17 cellular contexts compared by ENCODE assay signal in the genomic region with DNA sequence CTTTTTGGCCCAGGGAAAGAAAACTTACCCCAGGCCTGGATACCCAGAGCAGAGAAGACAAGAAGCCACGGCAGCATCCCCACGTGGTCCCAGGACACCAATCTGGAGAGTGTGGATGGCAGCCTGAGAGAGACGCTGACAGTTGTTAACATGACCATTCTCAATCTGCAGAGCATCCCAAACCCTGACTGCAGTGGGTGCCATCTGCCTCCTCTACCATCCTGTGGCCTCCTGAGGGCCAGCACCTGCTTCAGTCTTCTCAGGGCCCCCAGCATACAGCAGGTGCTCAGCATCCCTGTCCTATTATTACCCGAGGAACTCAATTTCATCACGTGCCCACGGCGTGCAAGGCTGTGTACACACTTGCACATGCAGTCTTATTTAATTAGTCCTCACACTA. TPM values are rescaled to one million over a fixed set of nuclear protein-coding genes. Genes with fewer than 3 reads are reported as not detected.
"Had no signal": no experiment of that assay in that cellular context is flagged by ENCODE, and none has a peak within 500 bp of the region (broad histone marks: within the 10 kb centered on the region; RNA-seq: fewer than 3 reads in every experiment).

No MANE protein-coding gene starts in this region.

- DNase-seq: activated naive CD4-positive, alpha-beta T cell treated with anti-CD3 and anti-CD28 coated beads, Interleukin-2, amount 50 U/mL, for 16 hours; adrenal gland; caudate nucleus; effector memory CD8-positive, alpha-beta T cell; immature natural killer cell; left colon; naive thymus-derived CD4-positive, alpha-beta T cell; posterior cingulate gyrus; stimulated activated CD4-positive, alpha-beta T cell treated with anti-CD3 and anti-CD28 coated beads, Interleukin-4, amount 100 ng/mL, for 4 hours had no signal

- H3K36me3 Mint-ChIP-seq: immature natural killer cell; naive thymus-derived CD4-positive, alpha-beta T cell had no signal

- H3K4me3 Mint-ChIP-seq: effector memory CD8-positive, alpha-beta T cell; immature natural killer cell; stimulated activated naive CD8-positive, alpha-beta T cell treated with anti-CD3 and anti-CD28 coated beads, Interleukin-15, amount 100 ng/mL, for 72 hours; T-helper 2 cell treated with Interferon-gamma antibody and Interleukin-4, amounts not matched to agents 5 μg/mL and 100 μg/mL, for 36 hours had no signal

- H3K27ac Mint-ChIP-seq: activated T-helper 2 cell treated with anti-CD3 and anti-CD28 coated beads, Interferon-gamma antibody, Interleukin-2, Interleukin-4, amounts not matched to agents 10 μg/mL and 5 μg/mL and 100 μg/mL, durations not matched to agents 14 hours and 24 hours and 36 hours; effector memory CD8-positive, alpha-beta T cell; immature natural killer cell; stimulated activated naive CD8-positive, alpha-beta T cell treated with anti-CD3 and anti-CD28 coated beads, Interleukin-15, amount 100 ng/mL, for 72 hours; T-helper 2 cell treated with Interferon-gamma antibody and Interleukin-4, amounts not matched to agents 5 μg/mL and 100 μg/mL, for 36 hours had no signal

- H3K9me3 Mint-ChIP-seq: activated T-helper 2 cell treated with anti-CD3 and anti-CD28 coated beads, Interferon-gamma antibody, Interleukin-2, Interleukin-4, amounts not matched to agents 10 μg/mL and 5 μg/mL and 100 μg/mL, durations not matched to agents 14 hours and 24 hours and 36 hours; effector memory CD8-positive, alpha-beta T cell; immature natural killer cell; naive thymus-derived CD4-positive, alpha-beta T cell; stimulated activated naive CD8-positive, alpha-beta T cell treated with anti-CD3 and anti-CD28 coated beads, Interleukin-15, amount 100 ng/mL, for 72 hours; T-helper 2 cell treated with Interferon-gamma antibody and Interleukin-4, amounts not matched to agents 5 μg/mL and 100 μg/mL, for 36 hours had no signal

- ATAC-seq: effector memory CD8-positive, alpha-beta T cell; naive thymus-derived CD4-positive, alpha-beta T cell; stimulated activated naive CD8-positive, alpha-beta T cell treated with anti-CD3 and anti-CD28 coated beads, Interleukin-15, amount 100 ng/mL, for 72 hours had no signal

RNA-seq across cellular contexts. Expression of gene PGLYRP4, which starts 0.8 kb away (rescaled TPM):
- total RNA-seq: activated CD8-positive, alpha-beta memory T cell treated with anti-CD3 and anti-CD28 coated beads for 36 hours; activated T-helper 2 cell treated with anti-CD3 and anti-CD28 coated beads, Interferon-gamma antibody, Interleukin-2, Interleukin-4, amounts not matched to agents 10 μg/mL and 5 μg/mL and 100 μg/mL, durations not matched to agents 14 hours and 24 hours and 36 hours; adrenal gland; epithelial cell of proximal tubule; left colon; lung microvascular endothelial cell; naive thymus-derived CD4-positive, alpha-beta T cell; right atrium auricular region; thoracic aorta had no signal

RNA-seq across cellular contexts. Expression of gene S100A9, which starts 9.8 kb away (rescaled TPM):
- total RNA-seq: activated CD8-positive, alpha-beta memory T cell treated with anti-CD3 and anti-CD28 coated beads for 36 hours; activated T-helper 2 cell treated with anti-CD3 and anti-CD28 coated beads, Interferon-gamma antibody, Interleukin-2, Interleukin-4, amounts not matched to agents 10 μg/mL and 5 μg/mL and 100 μg/mL, durations not matched to agents 14 hours and 24 hours and 36 hours had no signal

RNA-seq across cellular contexts. Expression of gene S100A12, which starts 27.6 kb away (rescaled TPM):
- total RNA-seq: activated CD8-positive, alpha-beta memory T cell treated with anti-CD3 and anti-CD28 coated beads for 36 hours; activated T-helper 2 cell treated with anti-CD3 and anti-CD28 coated beads, Interferon-gamma antibody, Interleukin-2, Interleukin-4, amounts not matched to agents 10 μg/mL and 5 μg/mL and 100 μg/mL, durations not matched to agents 14 hours and 24 hours and 36 hours; epithelial cell of proximal tubule; lung microvascular endothelial cell had no signal

RNA-seq across cellular contexts. Expression of gene PGLYRP3, which starts 35.1 kb away (rescaled TPM):
- total RNA-seq: activated CD8-positive, alpha-beta memory T cell treated with anti-CD3 and anti-CD28 coated beads for 36 hours; activated T-helper 2 cell treated with anti-CD3 and anti-CD28 coated beads, Interferon-gamma antibody, Interleukin-2, Interleukin-4, amounts not matched to agents 10 μg/mL and 5 μg/mL and 100 μg/mL, durations not matched to agents 14 hours and 24 hours and 36 hours; adrenal gland; epithelial cell of proximal tubule; left colon; lung microvascular endothelial cell; naive thymus-derived CD4-positive, alpha-beta T cell; right atrium auricular region; thoracic aorta had no signal

RNA-seq across cellular contexts. Expression of gene S100A8, which starts 43.0 kb away (rescaled TPM):
- total RNA-seq: activated CD8-positive, alpha-beta memory T cell treated with anti-CD3 and anti-CD28 coated beads for 36 hours; activated T-helper 2 cell treated with anti-CD3 and anti-CD28 coated beads, Interferon-gamma antibody, Interleukin-2, Interleukin-4, amounts not matched to agents 10 μg/mL and 5 μg/mL and 100 μg/mL, durations not matched to agents 14 hours and 24 hours and 36 hours; epithelial cell of proximal tubule; lung microvascular endothelial cell had no signal
